In the genomic region with DNA sequence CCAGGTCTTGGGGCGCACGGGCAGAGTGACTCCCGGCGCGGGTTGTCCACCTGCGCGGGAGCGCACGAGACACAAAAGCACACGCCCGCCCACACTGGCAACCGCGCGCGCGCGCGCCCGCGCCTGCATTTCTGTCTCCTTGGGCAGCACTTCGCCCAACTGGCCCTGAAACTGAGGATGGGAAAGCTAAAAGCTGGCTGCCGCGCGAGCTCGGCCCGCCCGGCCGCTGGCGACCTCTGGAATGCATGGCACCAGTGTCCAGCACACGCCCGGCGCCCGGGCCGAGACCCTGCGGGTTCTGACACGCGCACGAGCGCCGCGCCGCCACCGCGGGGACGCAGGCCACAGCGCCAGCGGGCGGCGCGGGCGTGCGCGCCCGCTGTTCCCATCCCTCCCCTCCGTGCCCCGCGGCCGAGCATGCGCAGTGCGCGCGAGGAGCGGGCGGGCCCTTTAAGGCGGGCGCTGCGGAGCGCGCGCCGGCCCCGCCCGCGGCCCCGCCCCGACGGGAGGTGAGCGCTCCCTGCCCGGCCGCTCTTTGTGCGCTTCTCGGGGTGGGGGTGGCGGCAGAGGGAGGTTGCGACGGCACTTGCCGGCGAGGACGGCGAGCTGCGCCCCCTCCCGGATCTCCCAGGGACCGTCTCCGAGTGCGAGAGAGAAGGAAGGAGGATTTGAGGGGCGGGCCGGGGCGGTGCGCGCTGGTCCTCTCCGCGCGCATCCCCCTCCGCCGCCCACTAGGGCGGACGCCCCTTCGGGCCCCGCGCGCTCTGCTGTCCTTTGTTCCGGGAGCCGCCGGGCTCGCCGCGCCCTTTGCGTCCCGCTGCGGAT, we compare ENCODE assay signal across 8 cellular contexts. TPM values are rescaled to one million over a fixed set of nuclear protein-coding genes. Genes with fewer than 3 reads are reported as not detected.
DNase-seq lines count a peak whose midpoint lies in the region; ATAC-seq and TF ChIP-seq lines count a peak whose summit lies in the region.

No MANE protein-coding gene starts in this region.

- no peaks in the 10 kb centered on the region for H3K4me1 ChIP-seq in breast epithelium

- peak overlapping the region; percentile 73 to 88 (median 78) for H3K4me3 ChIP-seq in breast epithelium

- H3K27me3 ChIP-seq in breast epithelium: no peaks in the 10 kb centered on the region

- no peaks in the 10 kb centered on the region for H3K9me3 ChIP-seq in breast epithelium

- intact Hi-C loops in breast epithelium (cut with DNase I; ENCODE audit: low total_unique reads): no loop called here

- TF ChIP-seq CTCF in VCaP (conservative IDR thresholded peaks at IDR 0.05) (peak; percentile 94), breast epithelium (IDR thresholded peaks at IDR 0.05) (peak; percentile 49 to 66 (median 64))

- H3K27ac ChIP-seq in VCaP (peak overlapping the region; percentile 100), breast epithelium (peak overlapping the region; percentile 85 to 91)

- TF ChIP-seq POLR2A in breast epithelium (IDR thresholded peaks at IDR 0.05): no peak

- DNase-seq in A172 (ENCODE audit: low spot score) (peak; percentile 69), NCI-H2107 treated with DMSO at 0.1 percent for 48 hours (lab: John Stamatoyannopoulos, UW; ENCODE audit: unreplicated experiment) (peak; percentile 8), breast epithelium (ENCODE audit: low spot score in 2 of 2) (peak; percentile 77 to 82), inferior parietal cortex (ENCODE audit: extremely low spot score) (peak; percentile 91), smooth muscle cell of the brain vasculature (ENCODE audit: low read depth, low spot score) (peak; percentile 85)

- ATAC-seq in GM18519 (IDR thresholded peaks at IDR 0.05; ENCODE audit: low FRiP score, unreplicated experiment) (peak; percentile 50), HG03064 (IDR thresholded peaks at IDR 0.05; ENCODE audit: low read depth, unreplicated experiment) (peak; percentile 69)

- H3K36me3 ChIP-seq in breast epithelium: no peaks in the 10 kb centered on the region

RNA-seq across cellular contexts. Expression of gene MEX3B, which starts 1.1 kb away (rescaled TPM):
- 4.0 and 4.7 TPM in 2 replicates for total RNA-seq in A172 (2014; rRNA removed; shearing (Covaris generic))
- 1 to 10 TPM in 2 of 3 donors, under 1 TPM in 1; 0.98 to 2.3 (median 2.2) TPM for total RNA-seq in breast epithelium

Comparison
In these comparisons a context has a peak if more than half of its experiments do, and no peak if none do; other contexts are left out.
1. Peak in every context shown above with its lines: DNase-seq, ATAC-seq, H3K4me3 ChIP-seq and H3K27ac ChIP-seq.
2. DNase-seq: peak in every context shown above with its lines; median percentile 91 in inferior parietal cortex; 85 in smooth muscle cell of the brain vasculature; 80 in breast epithelium; 69 in A172; 8 in NCI-H2107 treated with DMSO at 0.1 percent for 48 hours.